Comparison of ENCODE assay signal across 19 cellular contexts in genomic region chr7:117088623-117089199, GRCh38.
A peak's percentile ranks its signal among the peaks of the same experiment; 100 is the strongest.
DNase-seq lines count a peak whose midpoint lies in the region; ATAC-seq, FAIRE-seq and TF ChIP-seq lines count a peak whose summit lies in the region.
"Had no signal": no experiment of that assay in that cellular context is flagged by ENCODE, and none has a peak within 500 bp of the region (broad histone marks: within the 10 kb centered on the region; RNA-seq: fewer than 3 reads in every experiment).

No MANE protein-coding gene starts in this region.

- H3K27ac ChIP-seq in HEK293 (ENCODE audit: extremely low read depth, low read depth, low read length) (no peak overlapping the region), K562 (ENCODE audit: extremely low read depth, low read depth, low read length) (no peak overlapping the region), small intestine (ENCODE audit: low read depth in 1 of 2, low read length in 1 of 2) (no peak overlapping the region)
- H3K27ac ChIP-seq: A549, BLaER1, PC-9, RWPE1 had no signal

- no peak overlapping the region for H3K9ac ChIP-seq in K562 (ENCODE audit: insufficient read depth in 1 of 2, low read depth in 2 of 2, low read length in 2 of 2)
- H3K9ac ChIP-seq: BLaER1 had no signal

- H3K4me1 ChIP-seq in HEK293 (ENCODE audit: control insufficient read depth, insufficient read depth, low read length): peaks cover 6% of the 10 kb centered on the region
- peaks cover 11 to 44% of the 10 kb centered on the region in 2 experiments for H3K4me1 ChIP-seq in K562 (replicated peaks in 1 of 2; ENCODE audit: control insufficient read depth in 2 of 2, insufficient read depth in 2 of 2, low read length in 2 of 2)
- peaks cover 4 to 8% of the 10 kb centered on the region in 2 donors for H3K4me1 ChIP-seq in small intestine (ENCODE audit: control insufficient read depth in 2 of 2, insufficient read depth in 1 of 2, low read depth in 1 of 2, low read length in 1 of 2)
- H3K4me1 ChIP-seq: A549 had no signal

- H4K20me1 ChIP-seq in K562 (replicated peaks; ENCODE audit: control insufficient read depth, insufficient read depth, low read length): peaks cover 4% of the 10 kb centered on the region
- H4K20me1 ChIP-seq: BLaER1 had no signal

- no peaks in the 10 kb centered on the region for H3K27me3 Mint-ChIP-seq in activated T-helper 2 cell treated with anti-CD3 and anti-CD28 coated beads, Interferon-gamma antibody, Interleukin-2, Interleukin-4, amounts not matched to agents 10 μg/mL and 5 μg/mL and 100 μg/mL, durations not matched to agents 14 hours and 24 hours and 36 hours (ENCODE audit: low read depth)
- H3K27me3 Mint-ChIP-seq: CD8-positive, alpha-beta memory T cell had no signal

- no TSS peak for BruUV-seq in K562 (replicated peaks; lab: Mats Ljungman, UMichigan)

- no peaks in the 10 kb centered on the region for H3K9me3 ChIP-seq in HEK293 (ENCODE audit: control insufficient read depth, insufficient read depth, low read depth, low read length)
- no peaks in the 10 kb centered on the region for H3K9me3 ChIP-seq in K562 (replicated peaks; ENCODE audit: control insufficient read depth, insufficient read depth, low read depth, low read length)
- no peaks in the 10 kb centered on the region for H3K9me3 ChIP-seq in small intestine (ENCODE audit: control insufficient read depth, low read depth)
- H3K9me3 ChIP-seq: A549, BLaER1 had no signal

- no peaks in the 10 kb centered on the region for H3K36me3 ChIP-seq in HEK293 (ENCODE audit: control insufficient read depth in 2 of 2, insufficient read depth in 1 of 2, low read length in 2 of 2)
- peaks cover 18% of the 10 kb centered on the region; the same call in 2 of the 3 replicates for H3K36me3 ChIP-seq in K562 (ENCODE audit: control insufficient read depth, insufficient read depth, low read length)
- H3K36me3 ChIP-seq in small intestine (ENCODE audit: control insufficient read depth in 2 of 2, insufficient read depth in 2 of 2, low read length in 2 of 2): no peaks in the 10 kb centered on the region
- H3K36me3 ChIP-seq: BLaER1 had no signal

- no peaks in the 10 kb centered on the region for H3K9me1 ChIP-seq in K562 (ENCODE audit: control insufficient read depth, insufficient read depth, low read length)

- H3K27me3 ChIP-seq in K562 (ENCODE audit: control insufficient read depth in 2 of 2, insufficient read depth in 2 of 2, low read length in 2 of 2) (no peaks in the 10 kb centered on the region), small intestine (ENCODE audit: control insufficient read depth in 2 of 2, insufficient read depth in 2 of 2, low read length in 2 of 2) (no peaks in the 10 kb centered on the region)
- H3K27me3 ChIP-seq: BLaER1 had no signal

- H3K9me3 Mint-ChIP-seq in activated T-helper 2 cell treated with anti-CD3 and anti-CD28 coated beads, Interferon-gamma antibody, Interleukin-2, Interleukin-4, amounts not matched to agents 10 μg/mL and 5 μg/mL and 100 μg/mL, durations not matched to agents 14 hours and 24 hours and 36 hours: no peaks in the 10 kb centered on the region
- H3K9me3 Mint-ChIP-seq: CD8-positive, alpha-beta memory T cell had no signal

- peaks cover 80% of the 10 kb centered on the region for H3K79me2 ChIP-seq in K562 (ENCODE audit: control insufficient read depth, insufficient read depth, low read length)

- H3K27ac Mint-ChIP-seq in activated T-helper 2 cell treated with anti-CD3 and anti-CD28 coated beads, Interferon-gamma antibody, Interleukin-2, Interleukin-4, amounts not matched to agents 10 μg/mL and 5 μg/mL and 100 μg/mL, durations not matched to agents 14 hours and 24 hours and 36 hours: no peak overlapping the region
- H3K27ac Mint-ChIP-seq: CD8-positive, alpha-beta memory T cell had no signal

- TF ChIP-seq EP300 in K562 (IDR thresholded peaks at IDR 0.05; ENCODE audit: low read length): no peak

- CTCF ChIA-PET in HEK293 (lab: Yijun Ruan, JAX): interaction anchor here (0.8 kb wide), 1 partner anchor 110 kb away, joined by 5 read pairs; no protein-coding TSS in a partner anchor
- CTCF ChIA-PET in K562 (lab: Yijun Ruan, JAX; ENCODE audit: low intra/inter-chr PET ratio): no interaction called here

- no peak for TF ChIP-seq RAD21 in K562 (CRISPR knock-in tag; conservative IDR thresholded peaks at IDR 0.05 in 1 of 2, IDR thresholded peaks at IDR 0.05 in 1 of 2)

- H3K4me3 ChIP-seq in HEK293 (ENCODE audit: low read depth, low read length) (no peak overlapping the region), K562 (no peak overlapping the region), small intestine (ENCODE audit: low read depth in 1 of 2, low read length in 2 of 2) (no peak overlapping the region)
- H3K4me3 ChIP-seq: A549, BLaER1, PC-9 had no signal

- DNase-seq in NCI-H2107 treated with DMSO at 0.1 percent for 48 hours (lab: John Stamatoyannopoulos, UW; ENCODE audit: unreplicated experiment): peak; percentile 55
- no peak for DNase-seq in NCI-H2107 (lab: John Stamatoyannopoulos, UW)
- no peak for DNase-seq in K562 (ENCODE audit: extremely low read depth in 1 of 4, low spot score in 3 of 4)
- peak; percentile 68 for DNase-seq in small intestine
- DNase-seq in OCI-M2 (lab: John Stamatoyannopoulos, UW; ENCODE audit: unreplicated experiment): no peak
- DNase-seq in activated T-helper 2 cell treated with anti-CD3 and anti-CD28 coated beads, Interferon-gamma antibody, Interleukin-2, Interleukin-4, amounts not matched to agents 10 μg/mL and 5 μg/mL and 100 μg/mL, durations not matched to agents 14 hours and 24 hours and 36 hours (ENCODE audit: low spot score): no peak
- DNase-seq: CD8-positive, alpha-beta memory T cell; DND-41; H7; NCI-H1417 treated with DMSO at 0.1 percent for 48 hours; NCI-H82; PC-9; SIG-M5 had no signal

- no peak for TF ChIP-seq POLR2A in K562 (conservative IDR thresholded peaks at IDR 0.05)

- peak; percentile 53 for ATAC-seq in K562
- ATAC-seq in GM18520 (IDR thresholded peaks at IDR 0.05; ENCODE audit: unreplicated experiment): no peak
- ATAC-seq: A549, SK-N-SH treated with all-trans-retinoic acid at 6 μM for 48 hours had no signal

- POLR2A ChIA-PET in HEK293 (lab: Yijun Ruan, JAX): no interaction called here
- POLR2A ChIA-PET in K562 (lab: Yijun Ruan, JAX): interaction anchor here (0.6 to 2.0 kb wide), 6 partner anchors 10 to 853 kb away, joined by 3 to 8 read pairs (median 4); no protein-coding TSS in a partner anchor

- peaks cover 16% of the 10 kb centered on the region for H3K4me1 Mint-ChIP-seq in activated T-helper 2 cell treated with anti-CD3 and anti-CD28 coated beads, Interferon-gamma antibody, Interleukin-2, Interleukin-4, amounts not matched to agents 10 μg/mL and 5 μg/mL and 100 μg/mL, durations not matched to agents 14 hours and 24 hours and 36 hours (ENCODE audit: low read depth)

- in situ Hi-C loops in K562 (cut with MboI): no loop called here

- no peaks in the 10 kb centered on the region for H3K36me3 Mint-ChIP-seq in activated T-helper 2 cell treated with anti-CD3 and anti-CD28 coated beads, Interferon-gamma antibody, Interleukin-2, Interleukin-4, amounts not matched to agents 10 μg/mL and 5 μg/mL and 100 μg/mL, durations not matched to agents 14 hours and 24 hours and 36 hours (ENCODE audit: low read depth)
- H3K36me3 Mint-ChIP-seq: CD8-positive, alpha-beta memory T cell had no signal

- H3K4me2 ChIP-seq in K562 (ENCODE audit: insufficient read depth, low read length): no peak overlapping the region
- H3K4me2 ChIP-seq: A549, PC-9 had no signal

- no peak overlapping the region for H2AFZ ChIP-seq in K562 (ENCODE audit: low read depth, low read length)
- H2AFZ ChIP-seq: PC-9 had no signal

- FAIRE-seq in K562 (lab: Jason Lieb, UNC) (no peak), small intestine (lab: Jason Lieb, UNC) (no peak)
- FAIRE-seq: A549 had no signal

- no peak overlapping the region for H3K4me3 Mint-ChIP-seq in activated T-helper 2 cell treated with anti-CD3 and anti-CD28 coated beads, Interferon-gamma antibody, Interleukin-2, Interleukin-4, amounts not matched to agents 10 μg/mL and 5 μg/mL and 100 μg/mL, durations not matched to agents 14 hours and 24 hours and 36 hours (ENCODE audit: low read depth)

- intact Hi-C loops in K562 (cut with micrococcal nuclease): no loop called here
- intact Hi-C loops in activated T-helper 2 cell treated with anti-CD3 and anti-CD28 coated beads, Interferon-gamma antibody, Interleukin-2, Interleukin-4, amounts not matched to agents 10 μg/mL and 5 μg/mL and 100 μg/mL, durations not matched to agents 14 hours and 24 hours and 36 hours (cut with micrococcal nuclease): loop anchor here (5.0 kb wide), 1 partner anchor 34 kb away; no protein-coding TSS in a partner anchor

- no peak for TF ChIP-seq CTCF in HEK293 (tag by site-specific recombination; IDR thresholded peaks at IDR 0.05)
- no peak for TF ChIP-seq CTCF in K562 (IDR thresholded peaks at IDR 0.05 in 2 of 3, conservative IDR thresholded peaks at IDR 0.05 in 1 of 3; ENCODE audit: insufficient read depth in 2 of 3, low read depth in 1 of 3, low read length in 3 of 3)

- 84% methylated on average over 2 of the region's 2 CpGs for WGBS in K562 (ENCODE audit: insufficient coverage, low coverage, missing lambda C conversion rate)
- 21 to 73% (median 42%) methylated on average over 2 of the region's 2 CpGs for WGBS in small intestine, 3 donors

TF ChIP-seq in HEK293, 187 proteins besides CTCF, POLR2A, EP300 and RAD21 (continues in another document):
- TF ChIP-seq, protein P1, sequence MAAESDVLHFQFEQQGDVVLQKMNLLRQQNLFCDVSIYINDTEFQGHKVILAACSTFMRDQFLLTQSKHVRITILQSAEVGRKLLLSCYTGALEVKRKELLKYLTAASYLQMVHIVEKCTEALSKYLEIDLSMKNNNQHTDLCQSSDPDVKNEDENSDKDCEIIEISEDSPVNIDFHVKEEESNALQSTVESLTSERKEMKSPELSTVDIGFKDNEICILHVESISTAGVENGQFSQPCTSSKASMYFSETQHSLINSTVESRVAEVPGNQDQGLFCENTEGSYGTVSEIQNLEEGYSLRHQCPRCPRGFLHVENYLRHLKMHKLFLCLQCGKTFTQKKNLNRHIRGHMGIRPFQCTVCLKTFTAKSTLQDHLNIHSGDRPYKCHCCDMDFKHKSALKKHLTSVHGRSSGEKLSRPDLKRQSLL (tag by site-specific recombination; IDR thresholded peaks at IDR 0.05): peak; percentile 57; the same call in 1 of the 2 replicates
- no peak for TF ChIP-seq IKZF3 (tag by site-specific recombination; IDR thresholded peaks at IDR 0.05)

TF ChIP-seq in K562, 482 proteins besides CTCF, POLR2A, EP300 and RAD21 (continues in another document):
- 0 out of 2 replicates have a peak, but pooled peaks have one; percentile 6 for TF ChIP-seq NFE2 (IDR thresholded peaks at IDR 0.05; ENCODE audit: low read depth)

Comparison
In these comparisons a context has a peak if more than half of its experiments do, and no peak if none do; other contexts are left out.
1. DNase-seq: peak in NCI-H2107 treated with DMSO at 0.1 percent for 48 hours (single experiment) and small intestine (single experiment); none in NCI-H2107 (single experiment), K562 (0 of 4), OCI-M2 (single experiment) and activated T-helper 2 cell treated with anti-CD3 and anti-CD28 coated beads, Interferon-gamma antibody, Interleukin-2, Interleukin-4, amounts not matched to agents 10 μg/mL and 5 μg/mL and 100 μg/mL, durations not matched to agents 14 hours and 24 hours and 36 hours (single experiment).